Comparison of ENCODE assay signal across 8 cellular contexts in the genomic region with DNA sequence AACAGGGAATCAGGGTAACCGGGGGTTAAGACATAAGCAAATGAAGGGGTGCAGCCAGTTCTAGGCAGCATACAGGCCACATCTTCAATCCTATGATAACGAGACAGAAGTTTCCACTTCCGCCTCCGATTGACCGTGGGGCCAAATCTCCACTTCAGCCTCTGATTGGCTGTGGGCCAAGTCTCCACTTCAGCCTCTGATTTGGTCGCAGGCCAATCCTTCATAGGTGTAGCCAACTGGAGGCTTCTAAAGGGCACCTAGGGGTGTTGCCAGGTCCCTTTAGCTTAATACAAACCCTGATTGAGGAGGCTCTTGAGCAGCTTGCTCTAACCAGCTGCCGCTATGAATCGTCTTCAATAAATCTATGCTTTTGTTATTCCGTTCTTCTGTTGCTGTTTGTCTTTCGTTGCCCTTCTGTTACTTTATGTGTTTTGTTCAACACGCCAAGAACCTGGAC. TPM values are rescaled to one million over a fixed set of nuclear protein-coding genes. Genes with fewer than 3 reads are reported as not detected.
DNase-seq lines count a peak whose midpoint lies in the region; ATAC-seq and TF ChIP-seq lines count a peak whose summit lies in the region.

No MANE protein-coding gene starts in this region.

- peaks cover 13% of the 10 kb centered on the region for H3K36me3 Mint-ChIP-seq in activated T-helper 2 cell treated with anti-CD3 and anti-CD28 coated beads, Interferon-gamma antibody, Interleukin-2, Interleukin-4, amounts not matched to agents 10 μg/mL and 5 μg/mL and 100 μg/mL, durations not matched to agents 14 hours and 24 hours and 36 hours (ENCODE audit: low read depth)
- H3K36me3 Mint-ChIP-seq in nephron progenitor cell (ENCODE audit: low read depth): peaks cover 14% of the 10 kb centered on the region

- TF ChIP-seq CTCF in nephron progenitor cell (IDR thresholded peaks at IDR 0.05): no peak

- peak; percentile 13 for DNase-seq in activated T-cell treated with anti-CD3 and anti-CD28 coated beads for 48 hours (ENCODE audit: low read depth)
- no peak for DNase-seq in activated T-cell treated with anti-CD3 and anti-CD28 coated beads, Interleukin-2, amount 50 U/mL, for 1 hour
- peak; percentile 96 for DNase-seq in NCI-H146 (lab: John Stamatoyannopoulos, UW)
- DNase-seq in activated T-helper 2 cell treated with anti-CD3 and anti-CD28 coated beads, Interferon-gamma antibody, Interleukin-2, Interleukin-4, amounts not matched to agents 10 μg/mL and 5 μg/mL and 100 μg/mL, durations not matched to agents 14 hours and 24 hours and 36 hours (ENCODE audit: low spot score): peak; percentile 12
- DNase-seq in nephron progenitor cell: peak; percentile 57
- no peak for DNase-seq in activated CD8-positive, alpha-beta memory T cell treated with anti-CD3 and anti-CD28 coated beads, Interleukin-2, amount 50 U/mL, for 4 hours
- no peak for DNase-seq in SIG-M5 (lab: John Stamatoyannopoulos, UW)

- H3K27ac Mint-ChIP-seq in activated T-helper 2 cell treated with anti-CD3 and anti-CD28 coated beads, Interferon-gamma antibody, Interleukin-2, Interleukin-4, amounts not matched to agents 10 μg/mL and 5 μg/mL and 100 μg/mL, durations not matched to agents 14 hours and 24 hours and 36 hours: no peak overlapping the region
- no peak overlapping the region for H3K27ac Mint-ChIP-seq in nephron progenitor cell

- peaks cover 12% of the 10 kb centered on the region for H3K4me1 Mint-ChIP-seq in activated T-helper 2 cell treated with anti-CD3 and anti-CD28 coated beads, Interferon-gamma antibody, Interleukin-2, Interleukin-4, amounts not matched to agents 10 μg/mL and 5 μg/mL and 100 μg/mL, durations not matched to agents 14 hours and 24 hours and 36 hours (ENCODE audit: low read depth)
- H3K4me1 Mint-ChIP-seq in nephron progenitor cell: peaks cover 35% of the 10 kb centered on the region

- no peak overlapping the region for H3K4me3 Mint-ChIP-seq in activated T-helper 2 cell treated with anti-CD3 and anti-CD28 coated beads, Interferon-gamma antibody, Interleukin-2, Interleukin-4, amounts not matched to agents 10 μg/mL and 5 μg/mL and 100 μg/mL, durations not matched to agents 14 hours and 24 hours and 36 hours (ENCODE audit: low read depth)
- peak overlapping the region; percentile 69 for H3K4me3 Mint-ChIP-seq in nephron progenitor cell

- ATAC-seq in GM18502 (IDR thresholded peaks at IDR 0.05; ENCODE audit: poor library complexity, unreplicated experiment): no peak

- no peaks in the 10 kb centered on the region for H3K27me3 Mint-ChIP-seq in activated T-helper 2 cell treated with anti-CD3 and anti-CD28 coated beads, Interferon-gamma antibody, Interleukin-2, Interleukin-4, amounts not matched to agents 10 μg/mL and 5 μg/mL and 100 μg/mL, durations not matched to agents 14 hours and 24 hours and 36 hours (ENCODE audit: low read depth)
- peaks cover 2% of the 10 kb centered on the region for H3K27me3 Mint-ChIP-seq in nephron progenitor cell (ENCODE audit: low read depth, poor library complexity)

- intact Hi-C loops in activated T-helper 2 cell treated with anti-CD3 and anti-CD28 coated beads, Interferon-gamma antibody, Interleukin-2, Interleukin-4, amounts not matched to agents 10 μg/mL and 5 μg/mL and 100 μg/mL, durations not matched to agents 14 hours and 24 hours and 36 hours (cut with micrococcal nuclease): loop anchor here (5.0 kb wide), 1 partner anchor 123 kb away; a partner anchor contains a TSS

- no peaks in the 10 kb centered on the region for H3K9me3 Mint-ChIP-seq in activated T-helper 2 cell treated with anti-CD3 and anti-CD28 coated beads, Interferon-gamma antibody, Interleukin-2, Interleukin-4, amounts not matched to agents 10 μg/mL and 5 μg/mL and 100 μg/mL, durations not matched to agents 14 hours and 24 hours and 36 hours
- H3K9me3 Mint-ChIP-seq in nephron progenitor cell: peaks cover 4% of the 10 kb centered on the region

RNA-seq across cellular contexts. Expression of a gene that starts 2.1 kb away (rescaled TPM):
- total RNA-seq in activated T-helper 2 cell treated with anti-CD3 and anti-CD28 coated beads, Interferon-gamma antibody, Interleukin-2, Interleukin-4, amounts not matched to agents 10 μg/mL and 5 μg/mL and 100 μg/mL, durations not matched to agents 14 hours and 24 hours and 36 hours: 141 and 143 TPM in 2 replicates

RNA-seq across cellular contexts. Expression of a gene that starts 10.3 kb away (rescaled TPM):
- not detected in 2 replicates for total RNA-seq in activated T-helper 2 cell treated with anti-CD3 and anti-CD28 coated beads, Interferon-gamma antibody, Interleukin-2, Interleukin-4, amounts not matched to agents 10 μg/mL and 5 μg/mL and 100 μg/mL, durations not matched to agents 14 hours and 24 hours and 36 hours

Comparison
In these comparisons a context has a peak if more than half of its experiments do, and no peak if none do; other contexts are left out.
1. DNase-seq: peak in activated T-cell treated with anti-CD3 and anti-CD28 coated beads for 48 hours (single experiment), NCI-H146 (single experiment), activated T-helper 2 cell treated with anti-CD3 and anti-CD28 coated beads, Interferon-gamma antibody, Interleukin-2, Interleukin-4, amounts not matched to agents 10 μg/mL and 5 μg/mL and 100 μg/mL, durations not matched to agents 14 hours and 24 hours and 36 hours (single experiment) and nephron progenitor cell (single experiment); none in activated T-cell treated with anti-CD3 and anti-CD28 coated beads, Interleukin-2, amount 50 U/mL, for 1 hour (single experiment), activated CD8-positive, alpha-beta memory T cell treated with anti-CD3 and anti-CD28 coated beads, Interleukin-2, amount 50 U/mL, for 4 hours (single experiment) and SIG-M5 (single experiment).